In the genomic region with DNA sequence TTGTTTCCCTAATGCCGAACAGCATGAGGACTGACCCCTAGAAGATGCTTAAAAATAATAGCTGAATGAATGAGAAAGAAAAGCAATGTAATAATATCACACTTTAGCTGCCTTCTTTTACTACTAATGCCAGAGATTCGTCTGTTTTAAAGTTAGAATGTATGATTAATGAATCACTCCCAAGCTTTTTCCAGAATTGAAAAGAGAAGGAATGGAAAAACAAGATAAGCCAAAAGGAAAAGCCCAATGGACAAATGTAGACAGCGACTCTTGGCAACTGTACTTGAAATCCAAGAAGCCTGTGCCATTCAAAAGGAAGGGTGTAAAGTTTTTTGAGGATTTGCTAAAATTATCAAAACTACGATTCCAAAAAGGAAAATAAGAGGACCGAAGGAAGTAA, we compare ENCODE assay signal across 14 cellular contexts. TPM values are rescaled to one million over a fixed set of nuclear protein-coding genes. Genes with fewer than 3 reads are reported as not detected.
DNase-seq lines count a peak whose midpoint lies in the region; ATAC-seq and TF ChIP-seq lines count a peak whose summit lies in the region.
"Had no signal": no experiment of that assay in that cellular context is flagged by ENCODE, and none has a peak within 500 bp of the region (broad histone marks: within the 10 kb centered on the region; RNA-seq: fewer than 3 reads in every experiment).

No MANE protein-coding gene starts in this region.

- no peak overlapping the region for H4K8ac ChIP-seq in IMR-90 (ENCODE audit: low read depth in 2 of 2, low read length in 2 of 2)

- H3K23ac ChIP-seq in IMR-90 (ENCODE audit: low read depth, low read length) = no peak overlapping the region

- no peak overlapping the region for H3K4me3 ChIP-seq in IMR-90 (ENCODE audit: insufficient read depth, low read depth, low read length)
- H3K4me3 ChIP-seq in aorta (ENCODE audit: low read length in 2 of 2) = no peak overlapping the region
- H3K4me3 ChIP-seq in left lung = no peak overlapping the region
- H3K4me3 ChIP-seq: HAP-1 had no signal

- H4K20me1 ChIP-seq in IMR-90 (ENCODE audit: insufficient read depth, low read length) = no peaks in the 10 kb centered on the region

- BruUV-seq in IMR-90 (replicated peaks; lab: Mats Ljungman, UMichigan) = no TSS peak

- TF ChIP-seq RAD21 in IMR-90 (IDR thresholded peaks at IDR 0.05; ENCODE audit: low read length) = no peak

- H2AFZ ChIP-seq in IMR-90 (replicated peaks; ENCODE audit: low read length, poor library complexity) = no peak overlapping the region

- peak overlapping the region; percentile 7; the same call in 1 of the 2 replicates for H2BK20ac ChIP-seq in IMR-90 (ENCODE audit: low read depth, low read length)

- H2BK5ac ChIP-seq in IMR-90 (ENCODE audit: low read depth, low read length, poor library complexity, severe bottlenecking) = no peak overlapping the region

- DNase-seq in IMR-90 = no peak
- no peak for DNase-seq in chondrocyte (ENCODE audit: low spot score)
- no peak for DNase-seq in aorta
- no peak for DNase-seq in left lung
- no peak for DNase-seq in activated effector memory CD4-positive, alpha-beta T cell treated with anti-CD3 and anti-CD28 coated beads, Interleukin-2, amount 50 U/mL, for 16 hours
- no peak for DNase-seq in occipital lobe (lab: John Stamatoyannopoulos, UW)
- DNase-seq: Caco-2; CD8-positive, alpha-beta memory T cell; DND-41; GDM1; GOT3 had no signal

- H3K27ac Mint-ChIP-seq in chondrocyte (ENCODE audit: unreplicated experiment) (peak overlapping the region; percentile 47), nephron (peak overlapping the region in 2 of 3 experiments; percentile 74 to 82)
- H3K27ac Mint-ChIP-seq: CD8-positive, alpha-beta memory T cell had no signal

- H3K4me1 ChIP-seq in IMR-90 (ENCODE audit: control insufficient read depth, insufficient read depth, low read length) = peaks cover 5% of the 10 kb centered on the region; the same call in 1 of the 2 replicates
- H3K4me1 ChIP-seq in aorta (ENCODE audit: control insufficient read depth in 1 of 2, insufficient read depth in 2 of 2, low read length in 2 of 2) = peaks cover 1 to 12% of the 10 kb centered on the region in 2 donors
- H3K4me1 ChIP-seq in left lung = no peaks in the 10 kb centered on the region
- H3K4me1 ChIP-seq: Caco-2, HAP-1 had no signal

- H3K14ac ChIP-seq in IMR-90 (replicated peaks; ENCODE audit: low read depth, low read length) = no peak overlapping the region

- H2BK15ac ChIP-seq in IMR-90 (ENCODE audit: low read depth, low read length) = 0 out of 3 replicates have a peak overlapping the region, but pooled peaks have one; percentile 7

- POLR2A ChIA-PET in IMR-90 (lab: Charles Lee; ENCODE audit: unreplicated experiment) = no interaction called here

- H4K91ac ChIP-seq in IMR-90 (ENCODE audit: insufficient read depth, low read depth, low read length) = no peak overlapping the region

- no peaks in the 10 kb centered on the region for H3K9me3 ChIP-seq in IMR-90 (ENCODE audit: control insufficient read depth, insufficient read depth, low read length)
- no peaks in the 10 kb centered on the region for H3K9me3 ChIP-seq in aorta (ENCODE audit: control insufficient read depth, low read length)
- H3K9me3 ChIP-seq in left lung = no peaks in the 10 kb centered on the region
- H3K9me3 ChIP-seq: Caco-2, HAP-1 had no signal

- intact Hi-C loops in IMR-90 (cut with micrococcal nuclease) (no loop called here), aorta (cut with DNase I) (loop anchor here in 1 of 2 donors (10.0 kb wide), 1 partner anchor 449 kb away; no protein-coding TSS in a partner anchor), left lung (cut with DNase I) (no loop called here)

- CTCF ChIA-PET in IMR-90 (lab: Yijun Ruan, JAX) = interaction anchor here (0.6 kb wide), 1 partner anchor 155 kb away, joined by 3 read pairs; no protein-coding TSS in a partner anchor

- peak overlapping the region; percentile 16; the same call in 1 of the 2 replicates for H2BK120ac ChIP-seq in IMR-90 (ENCODE audit: low read depth, low read length)

- no peak overlapping the region for H3K56ac ChIP-seq in IMR-90 (ENCODE audit: extremely low read depth, insufficient read depth, low read length)

- H3K4me1 Mint-ChIP-seq in chondrocyte (ENCODE audit: low read depth) = peaks cover 30% of the 10 kb centered on the region
- peaks cover 26% of the 10 kb centered on the region for H3K4me1 Mint-ChIP-seq in nephron
- H3K4me1 Mint-ChIP-seq: CD8-positive, alpha-beta memory T cell had no signal

- dilution Hi-C loops in IMR-90 (cut with HindIII; ENCODE audit: low sequenced_read_pairs, unreplicated experiment) = no loop called here

- H3K4ac ChIP-seq in IMR-90 (ENCODE audit: low read depth, low read length) = no peak overlapping the region

- TF ChIP-seq CTCF in IMR-90 (conservative IDR thresholded peaks at IDR 0.05; ENCODE audit: low read depth, low read length) (no peak), chondrocyte (IDR thresholded peaks at IDR 0.05) (no peak), nephron (IDR thresholded peaks at IDR 0.05; ENCODE audit: unreplicated experiment in 3 of 3) (no peak), left lung (IDR thresholded peaks at IDR 0.05) (no peak)

- 0 out of 2 replicates have a peak overlapping the region, but pooled peaks have one; percentile 40 for H2AK5ac ChIP-seq in IMR-90 (ENCODE audit: low read depth, low read length)

- H4K5ac ChIP-seq in IMR-90 (ENCODE audit: low read depth, low read length) = no peak overlapping the region

- H2AK9ac ChIP-seq in IMR-90 (replicated peaks; ENCODE audit: low read depth, low read length, poor library complexity) = no peak overlapping the region

- H3K27me3 Mint-ChIP-seq in chondrocyte (ENCODE audit: low read depth) (peaks cover 5% of the 10 kb centered on the region), nephron (ENCODE audit: low read depth) (no peaks in the 10 kb centered on the region)

- in situ Hi-C loops in IMR-90 (cut with MboI; ENCODE audit: low sequenced_read_pairs) = no loop called here

- H3K36me3 Mint-ChIP-seq in chondrocyte (ENCODE audit: low read depth) (peaks cover 5% of the 10 kb centered on the region), nephron (ENCODE audit: low read depth) (no peaks in the 10 kb centered on the region)
- H3K36me3 Mint-ChIP-seq: CD8-positive, alpha-beta memory T cell had no signal

- no peak overlapping the region for H3K4me3 Mint-ChIP-seq in chondrocyte (ENCODE audit: unreplicated experiment)
- H3K4me3 Mint-ChIP-seq in nephron = no peak overlapping the region
- H3K4me3 Mint-ChIP-seq: CD8-positive, alpha-beta memory T cell had no signal

- TF ChIP-seq POLR2A in IMR-90 (IDR thresholded peaks at IDR 0.05; ENCODE audit: low read depth, low read length) = no peak

- no peak overlapping the region for H3K9ac ChIP-seq in IMR-90 (ENCODE audit: low read depth, low read length)

- H3K27me3 ChIP-seq in IMR-90 (ENCODE audit: control insufficient read depth, insufficient read depth, low read length) (no peaks in the 10 kb centered on the region), aorta (ENCODE audit: control insufficient read depth in 1 of 2, insufficient read depth in 2 of 2, low read length in 1 of 2) (no peaks in the 10 kb centered on the region), left lung (peaks cover 0 to 9% of the 10 kb centered on the region in 2 donors)

- no peaks in the 10 kb centered on the region for H3K9me1 ChIP-seq in IMR-90 (ENCODE audit: insufficient read depth, low read length)

- no peak for ATAC-seq in IMR-90 (ENCODE audit: low read depth)
- ATAC-seq in aorta (ENCODE audit: low FRiP score) = peak; percentile 42
- no peak for ATAC-seq in left lung

- peaks cover 5% of the 10 kb centered on the region for H3K9me3 Mint-ChIP-seq in chondrocyte (ENCODE audit: low read depth)
- peaks cover 11% of the 10 kb centered on the region for H3K9me3 Mint-ChIP-seq in nephron

- H3K27ac ChIP-seq in IMR-90 (ENCODE audit: insufficient read depth, low read length) = no peak overlapping the region
- no peak overlapping the region for H3K27ac ChIP-seq in aorta (ENCODE audit: low read depth in 1 of 2, low read length in 2 of 2)
- no peak overlapping the region for H3K27ac ChIP-seq in left lung

- no peaks in the 10 kb centered on the region for H3K36me3 ChIP-seq in IMR-90 (ENCODE audit: control insufficient read depth, insufficient read depth, low read length)
- no peaks in the 10 kb centered on the region for H3K36me3 ChIP-seq in aorta (ENCODE audit: control insufficient read depth in 1 of 2, insufficient read depth in 2 of 2, low read length in 1 of 2)
- H3K36me3 ChIP-seq in left lung = no peaks in the 10 kb centered on the region
- H3K36me3 ChIP-seq: HAP-1 had no signal

- H3K4me2 ChIP-seq in IMR-90 (ENCODE audit: low read depth, low read length) = no peak overlapping the region

- H3K79me1 ChIP-seq in IMR-90 (ENCODE audit: low read depth in 1 of 2, low read length in 2 of 2) = no peaks in the 10 kb centered on the region

- 80% methylated on average over 1 of the region's 5 CpGs; no CpG with 5 or more reads in 1 of the 2 experiments for WGBS in IMR-90 (ENCODE audit: extremely low coverage in 2 of 2, insufficient read length in 1 of 2), 2 experiments
- WGBS in aorta, 2 donors = 2 to 5% methylated on average over 5 of the region's 5 CpGs

- H3K18ac ChIP-seq in IMR-90 (ENCODE audit: low read depth, low read length) = no peak overlapping the region

TF ChIP-seq in IMR-90, 13 proteins besides CTCF, POLR2A, EP300 and RAD21:
- TF ChIP-seq RCOR1 (IDR thresholded peaks at IDR 0.05; ENCODE audit: insufficient replicate concordance, low read length) = no peak

RNA-seq across cellular contexts. Expression of gene PAMR1, which starts 40.7 kb away (rescaled TPM):
- 65.5 and 80.7 TPM in 2 replicates for total RNA-seq in IMR-90 (2012; rRNA removed)
- polyA plus RNA-seq in IMR-90 (2012; rRNA removed) = 67.5 and 70.7 TPM in 2 replicates
- polyA plus RNA-seq in IMR-90 (2012; cell fraction: cytosol; rRNA removed) = 61.3 and 83.4 TPM in 2 replicates
- polyA plus RNA-seq in IMR-90 (2012; cell fraction: nucleus; rRNA removed; ENCODE audit: low replicate concordance) = 102 and 106 TPM in 2 replicates
- 1.4 to 2.9 TPM (median 1.6 TPM) in 3 replicates for total RNA-seq in chondrocyte
- total RNA-seq in aorta = 1 to 10 TPM; 2.3 to 3.1 TPM
- 1 to 10 TPM in 1 of 2 donors, under 1 TPM in 1; 0.69 to 2.0 TPM for polyA plus RNA-seq in aorta
- total RNA-seq in left lung = 10 to 100 TPM in 1 of 2 donors, under 1 TPM in 1; 0.65 to 14.4 TPM
- 3.0 TPM for total RNA-seq in occipital lobe
- total RNA-seq: CD8-positive, alpha-beta memory T cell; HT1080 had no signal
- polyA plus RNA-seq: CD8-positive, alpha-beta memory T cell had no signal

RNA-seq across cellular contexts. Expression of gene FJX1, which starts 52.1 kb away (rescaled TPM):
- 8.1 and 8.4 TPM in 2 replicates for total RNA-seq in IMR-90 (2012; rRNA removed)
- 11.2 and 14.2 TPM in 2 replicates for polyA plus RNA-seq in IMR-90 (2012; rRNA removed)
- polyA plus RNA-seq in IMR-90 (2012; cell fraction: cytosol; rRNA removed) = 16.5 and 30.3 TPM in 2 replicates
- 12.9 and 26.1 TPM in 2 replicates for polyA plus RNA-seq in IMR-90 (2012; cell fraction: nucleus; rRNA removed; ENCODE audit: low replicate concordance)
- total RNA-seq in chondrocyte = 15.2 to 22.8 TPM (median 15.9 TPM) in 3 replicates
- total RNA-seq in aorta = 10 to 100 TPM in 1 of 2 donors, 1 to 10 TPM in 1; 5.8 to 10.4 TPM
- under 1 TPM in 1 of 2 donors, not detected in 1; 1.00 TPM for polyA plus RNA-seq in aorta
- total RNA-seq in left lung = 1 to 10 TPM; 5.1 to 6.6 TPM
- 78.8 TPM for total RNA-seq in occipital lobe
- polyA plus RNA-seq: CD8-positive, alpha-beta memory T cell had no signal
